8 cellular contexts compared by ENCODE assay signal in genomic region chr19:52748336-52748950, GRCh38. TPM values are rescaled to one million over a fixed set of nuclear protein-coding genes. Genes with fewer than 3 reads are reported as not detected.
DNase-seq lines count a peak whose midpoint lies in the region; ATAC-seq and TF ChIP-seq lines count a peak whose summit lies in the region.

No MANE protein-coding gene starts in this region.

- no peak overlapping the region for H3K4me3 ChIP-seq in choroid plexus epithelial cell (ENCODE audit: low read depth, low read length)

- ATAC-seq in GM21515 (IDR thresholded peaks at IDR 0.05; ENCODE audit: unreplicated experiment) (no peak), GM21367 (IDR thresholded peaks at IDR 0.05; ENCODE audit: unreplicated experiment) (no peak)

- no peaks in the 10 kb centered on the region for H3K9me3 Mint-ChIP-seq in activated naive CD8-positive, alpha-beta T cell treated with anti-CD3 and anti-CD28 coated beads for 36 hours

- peak; percentile 51 for TF ChIP-seq CTCF in choroid plexus epithelial cell (conservative IDR thresholded peaks at IDR 0.05; ENCODE audit: low read depth, low read length)

- H3K4me3 Mint-ChIP-seq in activated naive CD8-positive, alpha-beta T cell treated with anti-CD3 and anti-CD28 coated beads for 36 hours, result no peak overlapping the region

- no peak overlapping the region for H3K27ac Mint-ChIP-seq in activated naive CD8-positive, alpha-beta T cell treated with anti-CD3 and anti-CD28 coated beads for 36 hours

- peaks cover 2% of the 10 kb centered on the region for H3K36me3 Mint-ChIP-seq in activated naive CD8-positive, alpha-beta T cell treated with anti-CD3 and anti-CD28 coated beads for 36 hours

- no peaks in the 10 kb centered on the region for H3K27me3 Mint-ChIP-seq in activated naive CD8-positive, alpha-beta T cell treated with anti-CD3 and anti-CD28 coated beads for 36 hours

- DNase-seq in COLO829 (ENCODE audit: low spot score), result peak; percentile 11
- DNase-seq in M059J (ENCODE audit: low read depth), result peak; percentile 48
- DNase-seq in choroid plexus epithelial cell (ENCODE audit: low read depth), result peak; percentile 74
- DNase-seq in myocyte (ENCODE audit: low read depth), result peak; percentile 59
- no peak for DNase-seq in activated gamma-delta T cell (lab: John Stamatoyannopoulos, UW)
- DNase-seq in activated naive CD8-positive, alpha-beta T cell treated with anti-CD3 and anti-CD28 coated beads for 36 hours, result no peak

- no peaks in the 10 kb centered on the region for H3K4me1 Mint-ChIP-seq in activated naive CD8-positive, alpha-beta T cell treated with anti-CD3 and anti-CD28 coated beads for 36 hours

RNA-seq across cellular contexts. Expression of gene ZNF611, which starts 13.6 kb away (rescaled TPM):
- 17.2 and 21.1 TPM in 2 replicates for total RNA-seq in M059J (2014; rRNA removed; shearing (Covaris generic))
- total RNA-seq in myocyte, result 3.4 and 8.0 TPM in 2 replicates
- 4.1 TPM for polyA plus RNA-seq in myocyte (2012)
- total RNA-seq in activated naive CD8-positive, alpha-beta T cell treated with anti-CD3 and anti-CD28 coated beads for 36 hours, result 10 to 100 TPM; 15.1 to 15.9 TPM

RNA-seq across cellular contexts. Expression of gene ZNF600, which starts 38.1 kb away (rescaled TPM):
- total RNA-seq in M059J (2014; rRNA removed; shearing (Covaris generic)), result 7.4 and 7.6 TPM in 2 replicates
- total RNA-seq in myocyte, result 2.4 and 2.8 TPM in 2 replicates
- 1.4 TPM for polyA plus RNA-seq in myocyte (2012)
- total RNA-seq in activated naive CD8-positive, alpha-beta T cell treated with anti-CD3 and anti-CD28 coated beads for 36 hours, result 10 to 100 TPM; 13.5 to 14.4 TPM

Comparison
In these comparisons a context has a peak if more than half of its experiments do, and no peak if none do; other contexts are left out.
1. DNase-seq: peak in COLO829 (single experiment), M059J (single experiment), choroid plexus epithelial cell (single experiment) and myocyte (single experiment); none in activated gamma-delta T cell (single experiment) and activated naive CD8-positive, alpha-beta T cell treated with anti-CD3 and anti-CD28 coated beads for 36 hours (single experiment).